Comparison of ENCODE assay signal across 11 cellular contexts in the genomic region with DNA sequence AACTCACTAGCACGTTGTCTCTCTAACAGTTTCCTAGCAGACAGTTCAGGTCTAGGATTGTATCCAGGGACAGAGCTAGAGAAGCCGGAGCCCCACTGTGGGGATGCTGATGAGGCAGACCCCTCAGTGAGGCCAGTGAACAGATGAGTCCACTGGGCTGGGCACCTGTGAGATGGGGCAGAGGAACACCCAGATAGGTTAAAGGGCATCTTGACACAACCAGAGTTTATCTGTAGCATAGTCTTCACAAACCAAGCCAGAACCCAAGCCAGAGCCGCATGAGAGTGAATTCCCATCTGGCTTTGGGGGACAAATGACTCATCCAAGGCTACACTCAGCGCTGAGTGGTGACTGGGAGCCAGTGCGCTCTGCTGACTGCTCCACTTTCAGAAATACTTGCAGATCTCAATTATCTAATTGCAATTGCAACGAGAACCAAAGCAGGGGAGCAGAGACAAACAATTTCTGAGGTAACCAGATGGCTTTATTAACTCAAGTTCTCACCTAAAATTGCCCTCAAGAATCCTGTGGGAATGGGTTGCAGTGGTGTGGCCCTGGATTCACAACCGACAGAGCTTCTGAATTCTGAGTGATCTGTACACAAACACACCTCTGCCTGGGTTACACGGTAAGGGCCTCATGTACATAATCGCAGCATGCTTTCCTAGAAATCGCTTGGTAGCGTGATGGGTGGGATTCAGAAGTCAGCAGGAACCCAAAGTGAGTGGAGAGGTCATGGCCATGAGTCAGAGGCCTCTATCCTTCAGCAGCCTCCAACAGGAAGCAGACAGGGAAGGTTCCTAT. TPM values are rescaled to one million over a fixed set of nuclear protein-coding genes. Genes with fewer than 3 reads are reported as not detected.
DNase-seq lines count a peak whose midpoint lies in the region; ATAC-seq and TF ChIP-seq lines count a peak whose summit lies in the region.
"Had no signal": no experiment of that assay in that cellular context is flagged by ENCODE, and none has a peak within 500 bp of the region (broad histone marks: within the 10 kb centered on the region; RNA-seq: fewer than 3 reads in every experiment).

No MANE protein-coding gene starts in this region.

- TF ChIP-seq CTCF in astrocyte of the cerebellum (IDR thresholded peaks at IDR 0.05; ENCODE audit: low read depth, low read length, missing control alignments) = no peak

- DNase-seq in activated effector memory CD4-positive, alpha-beta T cell treated with anti-CD3 and anti-CD28 coated beads, Interleukin-2, amount 50 U/mL, for 16 hours = peak; percentile 46
- no peak for DNase-seq in activated effector memory CD4-positive, alpha-beta T cell treated with Interleukin-2 at 50 U/mL for 16 hours
- DNase-seq in astrocyte of the cerebellum (ENCODE audit: low read depth) (peak; percentile 13), left kidney (ENCODE audit: low read depth, low spot score) (peak; percentile 70), aorta (no peak), GM19238 (ENCODE audit: insufficient read length, low spot score) (no peak), DMS 273 treated with DMSO at 0.1 percent for 48 hours (lab: John Stamatoyannopoulos, UW) (no peak), SHP77 (lab: John Stamatoyannopoulos, UW) (no peak)
- DNase-seq: activated CD4-positive, alpha-beta T cell treated with anti-CD3 and anti-CD28 coated beads for 4 hours; NCI-H2081 treated with DMSO at 0.1 percent for 48 hours; SJCRH30 had no signal

- no peaks in the 10 kb centered on the region for H3K9me3 ChIP-seq in aorta (ENCODE audit: control insufficient read depth, low read length)
- H3K9me3 ChIP-seq: SJCRH30 had no signal

- peaks cover 0 to 2% of the 10 kb centered on the region in 2 donors for H3K4me1 ChIP-seq in aorta (ENCODE audit: control insufficient read depth in 1 of 2, insufficient read depth in 2 of 2, low read length in 2 of 2)
- H3K4me1 ChIP-seq: SJCRH30 had no signal

- 90 to 91% methylated on average over 11 of the region's 11 CpGs for WGBS in aorta, 2 donors

- H3K27me3 ChIP-seq in aorta (ENCODE audit: control insufficient read depth in 1 of 2, insufficient read depth in 2 of 2, low read length in 1 of 2) = no peaks in the 10 kb centered on the region
- H3K27me3 ChIP-seq: SJCRH30 had no signal

- intact Hi-C loops in aorta (cut with DNase I) = no loop called here

- H3K36me3 ChIP-seq in aorta (ENCODE audit: control insufficient read depth in 1 of 2, insufficient read depth in 2 of 2, low read length in 1 of 2) = no peaks in the 10 kb centered on the region
- H3K36me3 ChIP-seq: SJCRH30 had no signal

- H3K27ac ChIP-seq in aorta (ENCODE audit: low read depth in 1 of 2, low read length in 2 of 2) = no peak overlapping the region
- H3K27ac ChIP-seq: SJCRH30 had no signal

- ATAC-seq in aorta (ENCODE audit: low FRiP score) = peak; percentile 36

- no peak overlapping the region for H3K4me3 ChIP-seq in astrocyte of the cerebellum (ENCODE audit: low read depth, low read length)
- H3K4me3 ChIP-seq in aorta (ENCODE audit: low read length in 2 of 2) = no peak overlapping the region
- H3K4me3 ChIP-seq: SJCRH30 had no signal

- in situ Hi-C loops in astrocyte of the cerebellum (cut with HindIII; ENCODE audit: low sequenced_read_pairs) = no loop called here

RNA-seq across cellular contexts. Expression of a gene that starts 14.9 kb away (rescaled TPM):
- total RNA-seq in aorta = under 1 TPM in 1 of 2 donors, not detected in 1; 0.32 TPM
- polyA plus RNA-seq in aorta = 10 to 100 TPM in 1 of 2 donors, 1 to 10 TPM in 1; 3.1 to 58.1 TPM

RNA-seq across cellular contexts. Expression of a gene that starts 48.7 kb away (rescaled TPM):
- 10 to 100 TPM in 1 of 2 donors, 1 to 10 TPM in 1; 5.5 to 15.4 TPM for total RNA-seq in aorta
- 1 to 10 TPM; 6.0 to 6.1 TPM for polyA plus RNA-seq in aorta

Comparison
In these comparisons a context has a peak if more than half of its experiments do, and no peak if none do; other contexts are left out.
1. DNase-seq: peak in activated effector memory CD4-positive, alpha-beta T cell treated with anti-CD3 and anti-CD28 coated beads, Interleukin-2, amount 50 U/mL, for 16 hours (single experiment), astrocyte of the cerebellum (single experiment) and left kidney (single experiment); none in activated effector memory CD4-positive, alpha-beta T cell treated with Interleukin-2 at 50 U/mL for 16 hours (single experiment), aorta (0 of 2), GM19238 (single experiment), DMS 273 treated with DMSO at 0.1 percent for 48 hours (single experiment) and SHP77 (0 of 2).